ENCODE assay signal across 11 cellular contexts in genomic region chr1:82388679-82389078, GRCh38.
DNase-seq lines count a peak whose midpoint lies in the region; ATAC-seq and TF ChIP-seq lines count a peak whose summit lies in the region.
"Had no signal": no experiment of that assay in that cellular context is flagged by ENCODE, and none has a peak within 500 bp of the region (broad histone marks: within the 10 kb centered on the region; RNA-seq: fewer than 3 reads in every experiment).

No MANE protein-coding gene starts in this region.

- H3K9me2 ChIP-seq in GM23338 (ENCODE audit: insufficient read depth): no peaks in the 10 kb centered on the region; the same call in 1 of the 2 replicates

- DNase-seq in GM23338 (ENCODE audit: low spot score) (no peak), NCI-H1105 treated with DMSO at 0.1 percent for 48 hours (lab: John Stamatoyannopoulos, UW) (peak; percentile 78), astrocyte of the hippocampus (ENCODE audit: low read depth, low spot score) (peak; percentile 90), myocyte (ENCODE audit: low read depth) (peak; percentile 12), T-helper 9 cell (no peak), left colon (no peak), caudate nucleus (lab: John Stamatoyannopoulos, UW) (no peak)
- DNase-seq: activated T-cell treated with anti-CD3 and anti-CD28 coated beads, Interleukin-2, amount 50 U/mL, for 48 hours; DND-41; SIG-M5 had no signal

- H3K79me2 ChIP-seq in GM23338 (replicated peaks; ENCODE audit: insufficient read depth): no peaks in the 10 kb centered on the region

- no peaks in the 10 kb centered on the region for H3K36me3 Mint-ChIP-seq in GM23338 (ENCODE audit: low read depth)

- no peak overlapping the region for H3K27ac Mint-ChIP-seq in GM23338

- no peaks in the 10 kb centered on the region for H4K20me1 ChIP-seq in GM23338 (replicated peaks; ENCODE audit: insufficient read depth)

- no peaks in the 10 kb centered on the region for H3K9me3 Mint-ChIP-seq in GM23338

- H3K27me3 ChIP-seq in GM23338 (ENCODE audit: insufficient read depth): no peaks in the 10 kb centered on the region
- H3K27me3 ChIP-seq: breast epithelium had no signal

- no peak overlapping the region for H3K4me3 Mint-ChIP-seq in GM23338

- no peaks in the 10 kb centered on the region for H3K36me3 ChIP-seq in GM23338 (ENCODE audit: insufficient read depth)
- H3K36me3 ChIP-seq: breast epithelium had no signal

- H3K4me1 Mint-ChIP-seq in GM23338: peaks cover 5% of the 10 kb centered on the region; the same call in 2 of the 3 replicates

- H3K27me3 Mint-ChIP-seq in GM23338 (ENCODE audit: insufficient read depth, low read depth, poor library complexity): peaks cover 5% of the 10 kb centered on the region

- H3K4me2 ChIP-seq in GM23338: no peak overlapping the region

- no peak for ATAC-seq in GM23338
- no peak for ATAC-seq in left colon

- H2AFZ ChIP-seq in GM23338: peak overlapping the region; percentile 54; the same call in 1 of the 2 replicates

- H3K4me3 ChIP-seq in GM23338: no peak overlapping the region
- H3K4me3 ChIP-seq: breast epithelium had no signal

- H3F3A ChIP-seq in GM23338 (replicated peaks; ENCODE audit: low read depth): no peaks in the 10 kb centered on the region

- H3K27ac ChIP-seq in GM23338 (ENCODE audit: low read depth) (no peak overlapping the region), caudate nucleus (ENCODE audit: low read depth, low read length) (no peak overlapping the region)
- H3K27ac ChIP-seq: breast epithelium had no signal

- intact Hi-C loops in left colon (cut with DNase I, micrococcal nuclease): no loop called here

- no peak for TF ChIP-seq CTCF in GM23338 (conservative IDR thresholded peaks at IDR 0.05; ENCODE audit: low read depth in 2 of 2)

- H3K4me1 ChIP-seq in GM23338 (ENCODE audit: insufficient read depth): no peaks in the 10 kb centered on the region
- H3K4me1 ChIP-seq: breast epithelium had no signal

TF ChIP-seq in GM23338, 12 proteins besides CTCF, POLR2A, EP300 and RAD21:
- no peak for TF ChIP-seq ZNF331 (CRISPR knock-in tag; IDR thresholded peaks at IDR 0.05; ENCODE audit: low read depth)
- no peak for TF ChIP-seq ETS1 (IDR thresholded peaks at IDR 0.05)
- TF ChIP-seq NANOG (IDR thresholded peaks at IDR 0.05; ENCODE audit: borderline replicate concordance): no peak

Comparison
In these comparisons a context has a peak if more than half of its experiments do, and no peak if none do; other contexts are left out.
1. DNase-seq: peak in NCI-H1105 treated with DMSO at 0.1 percent for 48 hours (single experiment), astrocyte of the hippocampus (single experiment) and myocyte (single experiment); none in GM23338 (single experiment), T-helper 9 cell (single experiment), left colon (0 of 2) and caudate nucleus (0 of 61).